9 cellular contexts compared by ENCODE assay signal in the genomic region with DNA sequence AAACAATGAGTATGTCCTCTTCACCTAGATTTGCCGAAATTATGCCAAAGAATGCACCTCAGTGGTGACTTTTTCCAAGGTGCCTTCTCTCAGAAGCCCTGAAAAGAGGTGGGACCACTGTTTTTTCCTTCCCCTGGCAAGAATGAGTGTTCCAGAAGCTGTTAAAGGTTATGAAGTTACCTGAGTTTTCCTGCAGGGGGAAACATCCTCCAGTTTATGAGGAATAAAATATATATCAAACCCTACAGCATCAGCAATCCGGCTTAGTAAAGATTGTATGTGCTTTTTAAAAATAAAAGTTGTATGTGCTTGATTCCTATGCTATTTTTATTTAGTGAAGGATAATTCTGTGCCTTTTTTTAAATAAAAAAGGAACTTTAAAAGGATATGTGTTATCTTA.
DNase-seq lines count a peak whose midpoint lies in the region; ATAC-seq and TF ChIP-seq lines count a peak whose summit lies in the region.
"Had no signal": no experiment of that assay in that cellular context is flagged by ENCODE, and none has a peak within 500 bp of the region (broad histone marks: within the 10 kb centered on the region; RNA-seq: fewer than 3 reads in every experiment).

No MANE protein-coding gene starts in this region.

- ATAC-seq in GM18868 (IDR thresholded peaks at IDR 0.05; ENCODE audit: unreplicated experiment) = peak; percentile 49

- TF ChIP-seq CTCF in GM13977 (IDR thresholded peaks at IDR 0.05; ENCODE audit: extremely low read depth, insufficient read depth, missing control alignments) (no peak), GM13976 (IDR thresholded peaks at IDR 0.05; ENCODE audit: borderline replicate concordance, control extremely low read depth, extremely low read depth, insufficient read depth, missing control alignments) (no peak)

- DNase-seq in ACHN = peak; percentile 27
- peak; percentile 30 for DNase-seq in RKO (ENCODE audit: low spot score)
- DNase-seq in glomerular visceral epithelial cell (ENCODE audit: extremely low spot score) = peak; percentile 32
- DNase-seq in SHP77 (lab: John Stamatoyannopoulos, UW) = no peak
- DNase-seq in GM13977 (ENCODE audit: low spot score) = no peak
- no peak for DNase-seq in islet precursor cell
- no peak for DNase-seq in GM13976 (ENCODE audit: low spot score)
- DNase-seq: T1000 had no signal

- in situ Hi-C loops in ACHN (cut with HindIII; ENCODE audit: low pct_ligation_motif_present, low pct_unique_long_range_greater_than_20kb, low sequenced_read_pairs) (no loop called here), GM13977 (cut with MboI; ENCODE audit: low pct_unique_long_range_greater_than_20kb, low sequenced_read_pairs, unreplicated experiment) (no loop called here), GM13976 (cut with MboI; ENCODE audit: low sequenced_read_pairs, unreplicated experiment) (no loop called here)

Comparison
In these comparisons a context has a peak if more than half of its experiments do, and no peak if none do; other contexts are left out.
1. DNase-seq: peak in ACHN (single experiment), RKO (single experiment) and glomerular visceral epithelial cell (single experiment); none in SHP77 (0 of 2), GM13977 (single experiment), islet precursor cell (single experiment) and GM13976 (single experiment).